In the genomic region with DNA sequence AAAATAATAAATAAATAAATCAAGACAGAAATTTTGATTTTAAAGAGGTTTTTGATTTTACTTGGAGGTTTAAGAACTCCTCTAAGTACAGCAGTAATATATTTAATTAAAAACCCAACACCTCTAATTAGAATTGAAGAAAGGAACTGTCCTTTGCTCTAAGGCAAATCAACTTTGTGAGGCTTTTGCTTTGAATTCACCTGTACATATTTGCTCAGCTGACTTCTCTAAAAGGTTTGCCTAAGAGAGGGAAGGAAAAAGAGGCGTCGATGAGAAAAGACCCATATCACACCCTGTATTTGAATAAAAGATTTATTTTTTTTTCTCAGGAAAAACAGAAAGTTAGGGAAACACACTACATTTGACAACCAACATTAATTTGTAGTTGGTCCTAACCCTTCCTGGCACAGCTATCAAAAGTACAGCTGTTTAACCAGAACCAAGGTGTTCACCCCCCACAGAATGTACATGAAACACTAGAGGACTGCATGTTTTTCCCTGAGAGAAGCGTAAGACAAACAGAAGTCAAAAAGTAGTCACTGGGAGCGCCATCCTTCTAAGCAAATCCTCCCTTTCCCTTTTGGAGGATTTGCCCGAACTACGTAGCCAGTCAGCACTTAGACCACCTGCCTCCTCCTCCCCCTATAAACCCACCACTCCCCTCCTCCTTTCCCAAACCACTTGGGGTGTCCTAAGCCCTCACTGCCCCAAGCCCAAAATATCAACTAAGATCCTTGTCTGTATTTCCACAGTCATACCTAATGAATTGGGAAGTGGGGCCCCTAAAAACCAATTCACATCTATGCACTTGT, we compare ENCODE assay signal across 8 cellular contexts. TPM values are rescaled to one million over a fixed set of nuclear protein-coding genes. Genes with fewer than 3 reads are reported as not detected.
DNase-seq lines count a peak whose midpoint lies in the region; ATAC-seq and TF ChIP-seq lines count a peak whose summit lies in the region.

No MANE protein-coding gene starts in this region.

- intact Hi-C loops in PC-9 (cut with micrococcal nuclease; ENCODE audit: unreplicated experiment), result loop anchor here (5.0 kb wide), 1 partner anchor 238 kb away; no protein-coding TSS in a partner anchor

- peak overlapping the region; percentile 97 for H3K27ac Mint-ChIP-seq in progenitor cell of endocrine pancreas

- H3K4me1 ChIP-seq in DND-41 (ENCODE audit: insufficient read depth, low read length), result peaks cover 65% of the 10 kb centered on the region
- peaks cover 64% of the 10 kb centered on the region for H3K4me1 ChIP-seq in PC-9 (replicated peaks; ENCODE audit: insufficient read depth)

- H3K9me2 ChIP-seq in PC-9 (ENCODE audit: insufficient read depth), result no peaks in the 10 kb centered on the region

- H3K36me3 ChIP-seq in DND-41 (ENCODE audit: insufficient read depth, low read length) (peaks cover 67% of the 10 kb centered on the region), PC-9 (ENCODE audit: low read depth) (peaks cover 66% of the 10 kb centered on the region)

- ATAC-seq in DND-41 (ENCODE audit: insufficient read depth, low read depth) (no peak), HG02759 (IDR thresholded peaks at IDR 0.05; ENCODE audit: unreplicated experiment) (no peak), HG02973 (IDR thresholded peaks at IDR 0.05; ENCODE audit: unreplicated experiment) (no peak), GM18858 (IDR thresholded peaks at IDR 0.05; ENCODE audit: unreplicated experiment) (no peak)

- H3K27me3 ChIP-seq in DND-41 (ENCODE audit: insufficient read depth, low read length, poor library complexity) (no peaks in the 10 kb centered on the region), PC-9 (ENCODE audit: insufficient read depth, low read depth) (no peaks in the 10 kb centered on the region)

- BruUV-seq in PC-9 (replicated peaks; lab: Mats Ljungman, UMichigan), result no TSS peak

- CTCF ChIA-PET in PC-9 (lab: Charles Lee), result interaction anchor here (0.6 to 1.0 kb wide), 2 partner anchors 13 to 119 kb away, joined by 3 read pairs; no protein-coding TSS in a partner anchor

- no peak for DNase-seq in DND-41
- DNase-seq in PC-9, result no peak
- DNase-seq in epithelial cell of esophagus (ENCODE audit: low read depth), result no peak
- no peak for DNase-seq in progenitor cell of endocrine pancreas (ENCODE audit: low spot score, unreplicated experiment)
- no peak for DNase-seq in effector CD4-positive, alpha-beta T cell

- no peaks in the 10 kb centered on the region for H3K9me3 Mint-ChIP-seq in progenitor cell of endocrine pancreas (ENCODE audit: low read depth)

- H3K4me1 Mint-ChIP-seq in progenitor cell of endocrine pancreas (ENCODE audit: low read depth), result peaks cover 41% of the 10 kb centered on the region

- H3K4me2 ChIP-seq in DND-41 (ENCODE audit: insufficient read depth, low read length) (peak overlapping the region; percentile 84; the same call in 1 of the 2 replicates), PC-9 (peak overlapping the region; percentile 95)

- POLR2A ChIA-PET in PC-9 (lab: Charles Lee; ENCODE audit: unreplicated experiment), result interaction anchor here (0.5 to 0.7 kb wide), 3 partner anchors 12 to 497 kb away, joined by 4 to 6 read pairs (median 4); partner anchors contain the start of gene GOLPH3L

- H4K20me1 ChIP-seq in DND-41 (ENCODE audit: insufficient read depth, low read length) (peaks cover 58% of the 10 kb centered on the region), PC-9 (ENCODE audit: insufficient read depth) (peaks cover 68% of the 10 kb centered on the region)

- H3K9me3 ChIP-seq in DND-41 (ENCODE audit: insufficient read depth, low read length, severe bottlenecking), result no peaks in the 10 kb centered on the region
- no peaks in the 10 kb centered on the region for H3K9me3 ChIP-seq in PC-9 (ENCODE audit: insufficient read depth, low read depth)

- peaks cover 53% of the 10 kb centered on the region for H3K36me3 Mint-ChIP-seq in progenitor cell of endocrine pancreas (ENCODE audit: insufficient read depth)

- peaks cover 90% of the 10 kb centered on the region for H3F3A ChIP-seq in PC-9 (ENCODE audit: insufficient read depth, low read depth)

- no peaks in the 10 kb centered on the region for H3K27me3 Mint-ChIP-seq in progenitor cell of endocrine pancreas

- H3K4me3 Mint-ChIP-seq in progenitor cell of endocrine pancreas (ENCODE audit: low read depth), result peak overlapping the region; percentile 95

- H3K27ac ChIP-seq in DND-41 (ENCODE audit: low read length), result peak overlapping the region; percentile 25; the same call in 1 of the 2 replicates
- peak overlapping the region; percentile 93 for H3K27ac ChIP-seq in PC-9

- H2AFZ ChIP-seq in DND-41 (ENCODE audit: low read depth, low read length) (no peak overlapping the region), PC-9 (no peak overlapping the region)

- H3K9ac ChIP-seq in DND-41 (ENCODE audit: low read depth, low read length), result peak overlapping the region; percentile 95; the same call in 1 of the 2 replicates

- TF ChIP-seq CTCF in DND-41 (IDR thresholded peaks at IDR 0.05; ENCODE audit: borderline replicate concordance, extremely low read depth, low read length, poor library complexity, severe bottlenecking), result no peak
- TF ChIP-seq CTCF in PC-9 (conservative IDR thresholded peaks at IDR 0.05), result no peak
- no peak for TF ChIP-seq CTCF in epithelial cell of esophagus (IDR thresholded peaks at IDR 0.05; ENCODE audit: insufficient read depth, low read depth, low read length, missing control alignments)
- no peak for TF ChIP-seq CTCF in progenitor cell of endocrine pancreas (IDR thresholded peaks at IDR 0.05; ENCODE audit: unreplicated experiment)

- peaks cover 93% of the 10 kb centered on the region for H3K79me2 ChIP-seq in DND-41 (ENCODE audit: insufficient read depth, low read length)
- peaks cover 100% of the 10 kb centered on the region for H3K79me2 ChIP-seq in PC-9 (ENCODE audit: low read depth)

- peak overlapping the region in 1 of 2 experiments; percentile 83; a peak in 1 of 4 replicates for H3K4me3 ChIP-seq in DND-41 (ENCODE audit: low read depth in 1 of 2, low read length in 2 of 2)
- peak overlapping the region; percentile 73; the same call in 1 of the 2 replicates for H3K4me3 ChIP-seq in PC-9
- H3K4me3 ChIP-seq in epithelial cell of esophagus (ENCODE audit: low read length), result peak overlapping the region; percentile 98

RNA-seq across cellular contexts. Expression of gene MCL1, which starts 4.9 kb away (rescaled TPM):
- total RNA-seq in PC-9 (2021) (145 and 178 TPM in 2 replicates), progenitor cell of endocrine pancreas (204 and 212 TPM in 2 replicates)

RNA-seq across cellular contexts. Expression of gene ADAMTSL4, which starts 25.3 kb away (rescaled TPM):
- 67.9 and 76.7 TPM in 2 replicates for total RNA-seq in PC-9 (2021)
- 5.5 and 6.9 TPM in 2 replicates for total RNA-seq in progenitor cell of endocrine pancreas

RNA-seq across cellular contexts. Expression of gene ENSA, which starts 54.9 kb away (rescaled TPM):
- 229 and 263 TPM in 2 replicates for total RNA-seq in PC-9 (2021)
- 164 and 169 TPM in 2 replicates for total RNA-seq in progenitor cell of endocrine pancreas

RNA-seq across cellular contexts. Expression of gene FALEC, which starts 58.9 kb away (rescaled TPM):
- 0.94 and 2.1 TPM in 2 replicates for total RNA-seq in PC-9 (2021)
- 0.57 TPM in 1 of 2 replicates, not detected in the other for total RNA-seq in progenitor cell of endocrine pancreas
